14 cellular contexts compared by ENCODE assay signal in genomic region chr6:119052292-119052889, GRCh38. TPM values are rescaled to one million over a fixed set of nuclear protein-coding genes. Genes with fewer than 3 reads are reported as not detected.
DNase-seq lines count a peak whose midpoint lies in the region; ATAC-seq lines count a peak whose summit lies in the region.
"Had no signal": no experiment of that assay in that cellular context is flagged by ENCODE, and none has a peak within 500 bp of the region (broad histone marks: within the 10 kb centered on the region; RNA-seq: fewer than 3 reads in every experiment).

No MANE protein-coding gene starts in this region.

- peaks cover 6% of the 10 kb centered on the region for H3K9me3 Mint-ChIP-seq in activated CD4-positive, alpha-beta memory T cell treated with anti-CD3 and anti-CD28 coated beads for 36 hours

- ATAC-seq in HG02610 (IDR thresholded peaks at IDR 0.05; ENCODE audit: unreplicated experiment) (peak; percentile 68), HG02884 (IDR thresholded peaks at IDR 0.05; ENCODE audit: unreplicated experiment) (no peak), GM18858 (IDR thresholded peaks at IDR 0.05; ENCODE audit: unreplicated experiment) (no peak)
- ATAC-seq in stimulated activated naive CD8-positive, alpha-beta T cell treated with anti-CD3 and anti-CD28 coated beads, Interleukin-15, Interleukin-2, amounts not matched to agents 100 U/mL and 50 U/mL, for 24 hours: peak; percentile 71

- intact Hi-C loops in activated CD4-positive, alpha-beta memory T cell treated with anti-CD3 and anti-CD28 coated beads for 36 hours (cut with micrococcal nuclease): loop anchor here (1.0 kb wide), 2 partner anchors 9 to 24 kb away; no protein-coding TSS in a partner anchor

- H3K4me3 Mint-ChIP-seq in activated CD4-positive, alpha-beta memory T cell treated with anti-CD3 and anti-CD28 coated beads for 36 hours: no peak overlapping the region
- H3K4me3 Mint-ChIP-seq: brain had no signal

- no peaks in the 10 kb centered on the region for H3K27me3 Mint-ChIP-seq in activated CD4-positive, alpha-beta memory T cell treated with anti-CD3 and anti-CD28 coated beads for 36 hours

- H3K4me1 Mint-ChIP-seq in activated CD4-positive, alpha-beta memory T cell treated with anti-CD3 and anti-CD28 coated beads for 36 hours (ENCODE audit: low read depth): peaks cover 20% of the 10 kb centered on the region
- H3K4me1 Mint-ChIP-seq: brain had no signal

- CTCF ChIA-PET in activated CD4-positive, alpha-beta memory T cell treated with anti-CD3 and anti-CD28 coated beads for 36 hours (lab: Charles Lee): interaction anchor here (1.0 to 1.4 kb wide), 3 partner anchors 8 to 58 kb away, joined by 3 to 7 read pairs (median 6); no protein-coding TSS in a partner anchor

- H3K36me3 Mint-ChIP-seq in activated CD4-positive, alpha-beta memory T cell treated with anti-CD3 and anti-CD28 coated beads for 36 hours: no peaks in the 10 kb centered on the region

- DNase-seq in activated naive CD4-positive, alpha-beta T cell treated with Interleukin-2 at 50 U/mL for 16 hours: peak; percentile 11
- no peak for DNase-seq in activated naive CD4-positive, alpha-beta T cell treated with anti-CD3 and anti-CD28 coated beads, Interleukin-2, amount 50 U/mL, for 16 hours
- peak; percentile 76 for DNase-seq in activated CD4-positive, alpha-beta memory T cell treated with anti-CD3 and anti-CD28 coated beads for 36 hours
- no peak for DNase-seq in stimulated activated naive CD8-positive, alpha-beta T cell treated with anti-CD3 and anti-CD28 coated beads, Interleukin-15, Interleukin-2, amounts not matched to agents 100 U/mL and 50 U/mL, for 24 hours
- DNase-seq in NCI-H1105 treated with DMSO at 0.1 percent for 48 hours (lab: John Stamatoyannopoulos, UW): no peak
- DNase-seq: erythroblast; hypothalamus; NCI-H1436 treated with DMSO at 0.1 percent for 48 hours; NK-92 treated with Interleukin-12 subunit alpha and Interleukin-12 subunit beta, amount 100 ng/mL, for 24 hours; substantia nigra had no signal

- no peak overlapping the region for H3K27ac Mint-ChIP-seq in activated CD4-positive, alpha-beta memory T cell treated with anti-CD3 and anti-CD28 coated beads for 36 hours

- POLR2A ChIA-PET in activated CD4-positive, alpha-beta memory T cell treated with anti-CD3 and anti-CD28 coated beads for 36 hours (lab: Charles Lee): interaction anchor here (0.9 to 2.2 kb wide), 2 partner anchors 9 to 25 kb away, joined by 3 to 7 read pairs; no protein-coding TSS in a partner anchor

RNA-seq across cellular contexts. Expression of gene FAM184A, which starts 26.1 kb away (rescaled TPM):
- total RNA-seq in activated CD4-positive, alpha-beta memory T cell treated with anti-CD3 and anti-CD28 coated beads for 36 hours: 10 to 100 TPM in 1 of 2 experiments, 1 to 10 TPM in 1; 7.6 to 10.8 TPM

Comparison
In these comparisons a context has a peak if more than half of its experiments do, and no peak if none do; other contexts are left out.
1. DNase-seq: peak in activated naive CD4-positive, alpha-beta T cell treated with Interleukin-2 at 50 U/mL for 16 hours (single experiment) and activated CD4-positive, alpha-beta memory T cell treated with anti-CD3 and anti-CD28 coated beads for 36 hours (single experiment); none in activated naive CD4-positive, alpha-beta T cell treated with anti-CD3 and anti-CD28 coated beads, Interleukin-2, amount 50 U/mL, for 16 hours (single experiment), stimulated activated naive CD8-positive, alpha-beta T cell treated with anti-CD3 and anti-CD28 coated beads, Interleukin-15, Interleukin-2, amounts not matched to agents 100 U/mL and 50 U/mL, for 24 hours (single experiment) and NCI-H1105 treated with DMSO at 0.1 percent for 48 hours (single experiment).
2. ATAC-seq: peak in HG02610 (single experiment) and stimulated activated naive CD8-positive, alpha-beta T cell treated with anti-CD3 and anti-CD28 coated beads, Interleukin-15, Interleukin-2, amounts not matched to agents 100 U/mL and 50 U/mL, for 24 hours (single experiment); none in HG02884 (single experiment) and GM18858 (single experiment).